16 cellular contexts compared by ENCODE assay signal in genomic region chr15:100926971-100927756, GRCh38. TPM values are rescaled to one million over a fixed set of nuclear protein-coding genes. Genes with fewer than 3 reads are reported as not detected.
DNase-seq lines count a peak whose midpoint lies in the region; ATAC-seq, FAIRE-seq and TF ChIP-seq lines count a peak whose summit lies in the region.
"Had no signal": no experiment of that assay in that cellular context is flagged by ENCODE, and none has a peak within 500 bp of the region (broad histone marks: within the 10 kb centered on the region; RNA-seq: fewer than 3 reads in every experiment).

No MANE protein-coding gene starts in this region.

- FAIRE-seq in GM18507 (lab: Jason Lieb, UNC): peak; percentile 80
- FAIRE-seq: D721Med had no signal

- H3K9me3 ChIP-seq in colonic mucosa: no peaks in the 10 kb centered on the region
- H3K9me3 ChIP-seq in effector memory CD4-positive, alpha-beta T cell (ENCODE audit: control insufficient read depth, low read length): no peaks in the 10 kb centered on the region

- intact Hi-C loops in colonic mucosa (cut with DNase I): no loop called here

- H3K4me3 ChIP-seq in colonic mucosa: no peak overlapping the region
- no peak overlapping the region for H3K4me3 ChIP-seq in effector memory CD4-positive, alpha-beta T cell (ENCODE audit: insufficient read depth, low read depth, low read length, poor library complexity, severe bottlenecking)
- H3K4me3 ChIP-seq: coronary artery had no signal

- peak; percentile 48 for ATAC-seq in GM21423 (IDR thresholded peaks at IDR 0.05; ENCODE audit: unreplicated experiment)
- peak; percentile 41 for ATAC-seq in HG03175 (IDR thresholded peaks at IDR 0.05; ENCODE audit: unreplicated experiment)

- no peak overlapping the region for H3K9ac ChIP-seq in colonic mucosa (ENCODE audit: low read depth in 2 of 2, low read length in 2 of 2)

- H3K36me3 ChIP-seq in colonic mucosa: no peaks in the 10 kb centered on the region
- H3K36me3 ChIP-seq in effector memory CD4-positive, alpha-beta T cell (ENCODE audit: control insufficient read depth, insufficient read depth, low read length): no peaks in the 10 kb centered on the region

- H3K27ac ChIP-seq in colonic mucosa (no peak overlapping the region), substantia nigra (ENCODE audit: low read depth, low read length, poor library complexity, severe bottlenecking) (no peak overlapping the region)
- H3K27ac ChIP-seq in effector memory CD4-positive, alpha-beta T cell (ENCODE audit: insufficient read depth, low read length, poor library complexity, severe bottlenecking): no peak overlapping the region
- H3K27ac ChIP-seq: coronary artery had no signal

- H3K4me1 ChIP-seq in colonic mucosa: no peaks in the 10 kb centered on the region
- H3K4me1 ChIP-seq in effector memory CD4-positive, alpha-beta T cell (ENCODE audit: control insufficient read depth, insufficient read depth, low read length, poor library complexity, severe bottlenecking): no peaks in the 10 kb centered on the region

- no peak for TF ChIP-seq CTCF in colonic mucosa (IDR thresholded peaks at IDR 0.05)

- no peaks in the 10 kb centered on the region for H3K27me3 ChIP-seq in colonic mucosa
- H3K27me3 ChIP-seq in effector memory CD4-positive, alpha-beta T cell (replicated peaks; ENCODE audit: control insufficient read depth, insufficient read depth, low read length, poor library complexity, severe bottlenecking): no peaks in the 10 kb centered on the region

- DNase-seq in GM18507 (ENCODE audit: extremely low spot score, insufficient read length, low read depth) (no peak), colonic mucosa (peak; percentile 15), NCI-H2171 (lab: John Stamatoyannopoulos, UW) (no peak), substantia nigra (lab: John Stamatoyannopoulos, UW) (no peak), SKM-1 (lab: John Stamatoyannopoulos, UW; ENCODE audit: unreplicated experiment) (no peak)
- no peak for DNase-seq in effector memory CD4-positive, alpha-beta T cell
- DNase-seq: activated naive CD4-positive, alpha-beta T cell treated with anti-CD3 and anti-CD28 coated beads, Interleukin-2, amount 50 U/mL, for 16 hours; islet precursor cell; mesenchymal stem cell; NCI-H1092 treated with DMSO at 0.1 percent for 48 hours; retina; SHP77 treated with DMSO at 0.1 percent for 48 hours had no signal

RNA-seq across cellular contexts. Expression of gene LRRK1, which starts 8.0 kb away (rescaled TPM):
- 10 to 100 TPM; 29.6 to 36.0 TPM for total RNA-seq in colonic mucosa

RNA-seq across cellular contexts. Expression of gene ALDH1A3, which starts 47.5 kb away (rescaled TPM):
- total RNA-seq in colonic mucosa: 1 to 10 TPM; 3.8 to 7.4 TPM
